Comparison of ENCODE assay signal across 11 cellular contexts in genomic region chr7:47579458-47579857, GRCh38. TPM values are rescaled to one million over a fixed set of nuclear protein-coding genes. Genes with fewer than 3 reads are reported as not detected.
DNase-seq lines count a peak whose midpoint lies in the region; ATAC-seq and TF ChIP-seq lines count a peak whose summit lies in the region.
"Had no signal": no experiment of that assay in that cellular context is flagged by ENCODE, and none has a peak within 500 bp of the region (broad histone marks: within the 10 kb centered on the region; RNA-seq: fewer than 3 reads in every experiment).

No MANE protein-coding gene starts in this region.

- H3K9me2 ChIP-seq in SU-DHL-6 (replicated peaks; ENCODE audit: insufficient read depth, low read length), result no peaks in the 10 kb centered on the region

- H3K9me3 ChIP-seq in Caco-2, result no peaks in the 10 kb centered on the region
- no peaks in the 10 kb centered on the region for H3K9me3 ChIP-seq in SU-DHL-6 (ENCODE audit: insufficient read depth, low read length)
- H3K9me3 ChIP-seq in left lung, result no peaks in the 10 kb centered on the region
- no peaks in the 10 kb centered on the region for H3K9me3 ChIP-seq in smooth muscle cell (replicated peaks; ENCODE audit: low read depth)

- H3K4me3 ChIP-seq in Caco-2 (ENCODE audit: low read depth, low read length) (no peak overlapping the region), SU-DHL-6 (ENCODE audit: insufficient read depth, low read length, poor library complexity, severe bottlenecking) (peak overlapping the region; percentile 77), left lung (peak overlapping the region in 1 of 2 donors; percentile 63), smooth muscle cell (no peak overlapping the region)

- no TSS peak for BruUV-seq in Caco-2 (replicated peaks; lab: Mats Ljungman, UMichigan)

- 61% methylated on average over 3 of the region's 3 CpGs for WGBS in smooth muscle cell (ENCODE audit: low lambda C conversion rate)

- H3K4me1 Mint-ChIP-seq in Caco-2 (ENCODE audit: low read depth, unreplicated experiment), result peaks cover 70% of the 10 kb centered on the region
- H3K4me1 Mint-ChIP-seq in natural killer cell treated with Interleukin-12 subunit alpha and Interleukin-12 subunit beta and Interleukin-15 and Interleukin-18, amount 100 ng/mL, for 72 hours (ENCODE audit: low read depth in 2 of 2), result no peaks in the 10 kb centered on the region

- H3K27me3 ChIP-seq in Caco-2 (replicated peaks; ENCODE audit: control insufficient read depth, insufficient read depth, low read length), result no peaks in the 10 kb centered on the region
- H3K27me3 ChIP-seq in SU-DHL-6 (ENCODE audit: low read length), result no peaks in the 10 kb centered on the region
- peaks cover 0 to 26% of the 10 kb centered on the region in 2 donors for H3K27me3 ChIP-seq in left lung
- no peaks in the 10 kb centered on the region for H3K27me3 ChIP-seq in smooth muscle cell (ENCODE audit: low read depth)

- H3F3A ChIP-seq in SU-DHL-6 (ENCODE audit: insufficient read depth) (peaks cover 43% of the 10 kb centered on the region), smooth muscle cell (ENCODE audit: low read depth) (peaks cover 45% of the 10 kb centered on the region)

- H4K20me1 ChIP-seq in SU-DHL-6 (ENCODE audit: low read depth, low read length), result no peaks in the 10 kb centered on the region
- H4K20me1 ChIP-seq in smooth muscle cell (ENCODE audit: low read depth), result no peaks in the 10 kb centered on the region

- no peaks in the 10 kb centered on the region for H3K9me3 Mint-ChIP-seq in Caco-2 (ENCODE audit: unreplicated experiment)
- H3K9me3 Mint-ChIP-seq in natural killer cell treated with Interleukin-12 subunit alpha and Interleukin-12 subunit beta and Interleukin-15 and Interleukin-18, amount 100 ng/mL, for 72 hours, result no peaks in the 10 kb centered on the region
- H3K9me3 Mint-ChIP-seq: CD8-positive, alpha-beta T cell had no signal

- POLR2A ChIA-PET in Caco-2 (lab: Charles Lee), result no interaction called here

- CTCF ChIA-PET in Caco-2 (lab: Charles Lee), result no interaction called here

- peaks cover 87% of the 10 kb centered on the region for H3K36me3 Mint-ChIP-seq in Caco-2 (ENCODE audit: insufficient read depth, unreplicated experiment)
- no peaks in the 10 kb centered on the region for H3K36me3 Mint-ChIP-seq in natural killer cell treated with Interleukin-12 subunit alpha and Interleukin-12 subunit beta and Interleukin-15 and Interleukin-18, amount 100 ng/mL, for 72 hours
- H3K36me3 Mint-ChIP-seq: CD8-positive, alpha-beta T cell had no signal

- H2AFZ ChIP-seq in SU-DHL-6 (ENCODE audit: low read depth, low read length, severe bottlenecking), result no peak overlapping the region
- no peak overlapping the region for H2AFZ ChIP-seq in smooth muscle cell (ENCODE audit: low read depth)

- ATAC-seq in left lung (no peak), HG03139 (IDR thresholded peaks at IDR 0.05; ENCODE audit: unreplicated experiment) (no peak)
- ATAC-seq in natural killer cell treated with Interleukin-12 subunit alpha and Interleukin-12 subunit beta and Interleukin-15 and Interleukin-18, amount 100 ng/mL, for 72 hours, result no peak
- ATAC-seq: CD8-positive, alpha-beta T cell had no signal

- DNase-seq in Caco-2 (no peak), left lung (no peak), smooth muscle cell (lab: John Stamatoyannopoulos, UW; ENCODE audit: unreplicated experiment) (no peak), SW 1271 (lab: John Stamatoyannopoulos, UW) (no peak)
- DNase-seq in natural killer cell treated with Interleukin-12 subunit alpha and Interleukin-12 subunit beta and Interleukin-15 and Interleukin-18, amount 100 ng/mL, for 72 hours (ENCODE audit: low spot score), result no peak
- no peak for DNase-seq in activated effector memory CD4-positive, alpha-beta T cell treated with anti-CD3 and anti-CD28 coated beads, Interleukin-2, amount 50 U/mL, for 16 hours
- DNase-seq: CD8-positive, alpha-beta T cell; NCI-H748 treated with DMSO at 0.1 percent for 48 hours; nucleus accumbens had no signal

- peak overlapping the region; percentile 83 for H3K9ac ChIP-seq in SU-DHL-6 (ENCODE audit: low read length)
- peak overlapping the region; percentile 39 for H3K9ac ChIP-seq in smooth muscle cell (ENCODE audit: low read depth)

- H3K4me3 Mint-ChIP-seq in Caco-2 (ENCODE audit: unreplicated experiment), result peak overlapping the region; percentile 98
- H3K4me3 Mint-ChIP-seq in natural killer cell treated with Interleukin-12 subunit alpha and Interleukin-12 subunit beta and Interleukin-15 and Interleukin-18, amount 100 ng/mL, for 72 hours, result no peak overlapping the region

- peaks cover 66% of the 10 kb centered on the region for H3K79me2 ChIP-seq in SU-DHL-6 (ENCODE audit: insufficient read depth, low read length)
- peaks cover 56% of the 10 kb centered on the region for H3K79me2 ChIP-seq in smooth muscle cell (ENCODE audit: low read depth)

- H3K4me2 ChIP-seq in SU-DHL-6 (ENCODE audit: low read depth, low read length, poor library complexity, severe bottlenecking), result peak overlapping the region; percentile 81
- peak overlapping the region; percentile 98 for H3K4me2 ChIP-seq in smooth muscle cell

- peaks cover 74% of the 10 kb centered on the region for H3K4me1 ChIP-seq in Caco-2
- H3K4me1 ChIP-seq in left lung, result peaks cover 56 to 87% of the 10 kb centered on the region in 2 donors
- peaks cover 24% of the 10 kb centered on the region for H3K4me1 ChIP-seq in smooth muscle cell (ENCODE audit: low read depth)

- intact Hi-C loops in Caco-2 (cut with micrococcal nuclease; ENCODE audit: unreplicated experiment), result loop anchor here (5.0 kb wide), 2 partner anchors 43 to 312 kb away; no protein-coding TSS in a partner anchor
- intact Hi-C loops in left lung (cut with DNase I), result no loop called here

- H3K36me3 ChIP-seq in Caco-2 (ENCODE audit: control insufficient read depth, insufficient read depth, low read length) (peaks cover 2% of the 10 kb centered on the region; the same call in 1 of the 2 replicates), SU-DHL-6 (ENCODE audit: low read length) (no peaks in the 10 kb centered on the region), left lung (no peaks in the 10 kb centered on the region), smooth muscle cell (ENCODE audit: low read depth) (no peaks in the 10 kb centered on the region)

- H3K27me3 Mint-ChIP-seq in Caco-2 (ENCODE audit: insufficient read depth, unreplicated experiment), result no peaks in the 10 kb centered on the region
- peaks cover 29 to 31% of the 10 kb centered on the region in 2 donors for H3K27me3 Mint-ChIP-seq in natural killer cell treated with Interleukin-12 subunit alpha and Interleukin-12 subunit beta and Interleukin-15 and Interleukin-18, amount 100 ng/mL, for 72 hours

- H3K27ac Mint-ChIP-seq in Caco-2 (ENCODE audit: unreplicated experiment), result peak overlapping the region; percentile 92
- no peak overlapping the region for H3K27ac Mint-ChIP-seq in natural killer cell treated with Interleukin-12 subunit alpha and Interleukin-12 subunit beta and Interleukin-15 and Interleukin-18, amount 100 ng/mL, for 72 hours
- H3K27ac Mint-ChIP-seq: CD8-positive, alpha-beta T cell had no signal

- TF ChIP-seq CTCF in Caco-2 (IDR thresholded peaks at IDR 0.05; ENCODE audit: insufficient read depth in 1 of 2, low read depth in 1 of 2, low read length in 1 of 2, severe bottlenecking in 1 of 2, unreplicated experiment in 1 of 2) (no peak), SU-DHL-6 (IDR thresholded peaks at IDR 0.05; ENCODE audit: insufficient read depth, low read length, poor library complexity, severe bottlenecking) (no peak), left lung (IDR thresholded peaks at IDR 0.05) (no peak), smooth muscle cell (IDR thresholded peaks at IDR 0.05; ENCODE audit: borderline replicate concordance, insufficient read depth, poor library complexity, severe bottlenecking) (no peak)

- peak overlapping the region; percentile 69 for H3K27ac ChIP-seq in SU-DHL-6 (ENCODE audit: low read depth, low read length)
- H3K27ac ChIP-seq in left lung, result peak overlapping the region; percentile 50 to 77
- peak overlapping the region; percentile 85 for H3K27ac ChIP-seq in smooth muscle cell (ENCODE audit: low read depth)

RNA-seq across cellular contexts. Expression of gene TNS3, which starts 2.5 kb away (rescaled TPM):
- total RNA-seq in Caco-2 (2022) (252 and 263 TPM in 2 replicates), left lung (100 to 1,000 TPM; 126 to 151 TPM), smooth muscle cell (46.6 and 50.5 TPM in 2 replicates)
- 27.5 and 32.6 TPM in 2 replicates for polyA plus RNA-seq in smooth muscle cell
- total RNA-seq in natural killer cell treated with Interleukin-12 subunit alpha and Interleukin-12 subunit beta and Interleukin-15 and Interleukin-18, amount 100 ng/mL, for 72 hours, result under 1 TPM in 1 of 2 donors, not detected in 1; 0.50 TPM

Comparison
In these comparisons a context has a peak if more than half of its experiments do, and no peak if none do; other contexts are left out.
1. RNA of gene TNS3, which starts 2.5 kb away (total RNA-seq): 252 to 263 TPM in Caco-2, 126 to 151 TPM in left lung and 46.6 to 50.5 TPM in smooth muscle cell; 0.50 TPM in natural killer cell treated with Interleukin-12 subunit alpha and Interleukin-12 subunit beta and Interleukin-15 and Interleukin-18, amount 100 ng/mL, for 72 hours; every median in the first group is over 10 times any median in the second.
2. Peak in every context shown above with its lines, with median percentiles within 50 percentile points of each other: H3K27ac ChIP-seq.